32 cellular contexts compared by ENCODE assay signal in genomic region chr16:62829615-62830014, GRCh38.
A peak's percentile ranks its signal among the peaks of the same experiment; 100 is the strongest.
DNase-seq lines count a peak whose midpoint lies in the region; ATAC-seq, FAIRE-seq and TF ChIP-seq lines count a peak whose summit lies in the region.
"Had no signal": no experiment of that assay in that cellular context is flagged by ENCODE, and none has a peak within 500 bp of the region (broad histone marks: within the 10 kb centered on the region; RNA-seq: fewer than 3 reads in every experiment).

No MANE protein-coding gene starts in this region.

- H3K27ac ChIP-seq in iPS-18a (ENCODE audit: low read length) (no peak overlapping the region), upper lobe of right lung (no peak overlapping the region), small intestine (ENCODE audit: low read depth in 1 of 2, low read length in 1 of 2) (no peak overlapping the region), testis (no peak overlapping the region)
- H3K27ac ChIP-seq: gastroesophageal sphincter, left ventricle myocardium inferior, prostate gland, right lobe of liver, SJCRH30, tibial nerve had no signal

- TF ChIP-seq CTCF in upper lobe of right lung (IDR thresholded peaks at IDR 0.05) (no peak), testis (IDR thresholded peaks at IDR 0.05) (no peak)

- intact Hi-C loops in upper lobe of right lung (cut with DNase I) (no loop called here), testis (cut with DNase I; ENCODE audit: low total_unique reads) (no loop called here)

- H3K9ac ChIP-seq in iPS-18a (ENCODE audit: low read length): peak overlapping the region; percentile 2

- WGBS in small intestine, 3 donors: 26 to 32% (median 26%) methylated on average over 3 of the region's 3 CpGs
- 36 to 39% methylated on average over 3 of the region's 3 CpGs for WGBS in testis, 2 donors

- TF ChIP-seq POLR2A in testis (IDR thresholded peaks at IDR 0.05): no peak

- H3K36me3 ChIP-seq in iPS-18a (ENCODE audit: control insufficient read depth, low read depth, low read length) (no peaks in the 10 kb centered on the region), upper lobe of right lung (no peaks in the 10 kb centered on the region), small intestine (ENCODE audit: control insufficient read depth in 2 of 2, insufficient read depth in 2 of 2, low read length in 2 of 2) (no peaks in the 10 kb centered on the region), testis (ENCODE audit: low read depth, missing control alignments) (no peaks in the 10 kb centered on the region)
- H3K36me3 ChIP-seq: gastroesophageal sphincter, left ventricle myocardium inferior, prostate gland, right lobe of liver, SJCRH30, tibial nerve had no signal

- ATAC-seq in HG03460 (IDR thresholded peaks at IDR 0.05; ENCODE audit: unreplicated experiment): no peak
- no peak for ATAC-seq in upper lobe of right lung
- ATAC-seq: gastroesophageal sphincter, T-cell had no signal

- no peaks in the 10 kb centered on the region for H3K9me3 ChIP-seq in iPS-18a (ENCODE audit: control insufficient read depth, low read depth, low read length)
- H3K9me3 ChIP-seq in upper lobe of right lung: no peaks in the 10 kb centered on the region
- H3K9me3 ChIP-seq in small intestine (ENCODE audit: control insufficient read depth, low read depth): peaks cover 3% of the 10 kb centered on the region
- no peaks in the 10 kb centered on the region for H3K9me3 ChIP-seq in testis
- H3K9me3 ChIP-seq: gastroesophageal sphincter, left ventricle myocardium inferior, prostate gland, right lobe of liver, tibial nerve had no signal

- H3K27me3 ChIP-seq in iPS-18a (ENCODE audit: control insufficient read depth, insufficient read depth, low read length): no peaks in the 10 kb centered on the region
- H3K27me3 ChIP-seq in upper lobe of right lung: no peaks in the 10 kb centered on the region
- peaks cover 0 to 1% of the 10 kb centered on the region in 2 donors for H3K27me3 ChIP-seq in small intestine (ENCODE audit: control insufficient read depth in 2 of 2, insufficient read depth in 2 of 2, low read length in 2 of 2)
- H3K27me3 ChIP-seq in testis: no peaks in the 10 kb centered on the region
- H3K27me3 ChIP-seq: gastroesophageal sphincter, right lobe of liver, SJCRH30, tibial nerve had no signal

- H3K4me3 ChIP-seq in iPS-18a (ENCODE audit: low read length) (no peak overlapping the region), upper lobe of right lung (no peak overlapping the region), small intestine (ENCODE audit: low read depth in 1 of 2, low read length in 2 of 2) (no peak overlapping the region), testis (no peak overlapping the region)
- H3K4me3 ChIP-seq: gastroesophageal sphincter, left ventricle myocardium inferior, prostate gland, right lobe of liver, SJCRH30, tibial nerve had no signal

- H3K4me1 ChIP-seq in iPS-18a (ENCODE audit: control insufficient read depth, low read depth, low read length) (peaks cover 9% of the 10 kb centered on the region), upper lobe of right lung (no peaks in the 10 kb centered on the region), small intestine (ENCODE audit: control insufficient read depth in 2 of 2, insufficient read depth in 1 of 2, low read depth in 1 of 2, low read length in 1 of 2) (no peaks in the 10 kb centered on the region), testis (no peaks in the 10 kb centered on the region)
- H3K4me1 ChIP-seq: gastroesophageal sphincter, left ventricle myocardium inferior, prostate gland, SJCRH30, tibial nerve had no signal

- DNase-seq in NOMO-1 treated with DMSO at 0.1 percent for 48 hours (lab: John Stamatoyannopoulos, UW; ENCODE audit: unreplicated experiment) (peak; percentile 15), NOMO-1 treated with dmso at 0.1 percent for 144 hours (lab: John Stamatoyannopoulos, UW; ENCODE audit: unreplicated experiment) (no peak), SKM-1 (lab: John Stamatoyannopoulos, UW; ENCODE audit: unreplicated experiment) (peak; percentile 14), upper lobe of right lung (no peak), small intestine (no peak), testis (no peak)
- DNase-seq: activated CD4-positive, alpha-beta T cell treated with anti-CD3 and anti-CD28 coated beads, Interleukin-2, amount 50 U/mL, for 1 hour; activated CD4-positive, CD25-positive, alpha-beta regulatory T cell; activated effector memory CD4-positive, alpha-beta T cell treated with anti-CD3 and anti-CD28 coated beads, Interleukin-2, amount 50 U/mL, for 16 hours; activated naive CD8-positive, alpha-beta T cell treated with anti-CD3 and anti-CD28 coated beads for 36 hours; activated T-cell treated with anti-CD3 and anti-CD28 coated beads, Interleukin-2, amount 50 U/mL, for 24 hours; anterior cingulate cortex; CD4-positive, alpha-beta memory T cell; EL; H7; hypothalamus; left ventricle myocardium inferior; NCI-H1105; NCI-H1930; NCI-H526 treated with DMSO at 0.1 percent for 48 hours; occipital lobe; RPMI8226; SJCRH30; T-cell had no signal

- FAIRE-seq in small intestine (lab: Jason Lieb, UNC): no peak
- FAIRE-seq: colon, GM12891 had no signal

Comparison
In these comparisons a context has a peak if more than half of its experiments do, and no peak if none do; other contexts are left out.
1. DNase-seq: peak in NOMO-1 treated with DMSO at 0.1 percent for 48 hours (single experiment) and SKM-1 (single experiment); none in NOMO-1 treated with dmso at 0.1 percent for 144 hours (single experiment), upper lobe of right lung (single experiment), small intestine (single experiment) and testis (single experiment).